ENCODE assay signal across 17 cellular contexts in genomic region chr10:97435211-97435610, GRCh38. TPM values are rescaled to one million over a fixed set of nuclear protein-coding genes. Genes with fewer than 3 reads are reported as not detected.
A peak's percentile ranks its signal among the peaks of the same experiment; 100 is the strongest.
DNase-seq lines count a peak whose midpoint lies in the region; ATAC-seq and TF ChIP-seq lines count a peak whose summit lies in the region.
"Had no signal": no experiment of that assay in that cellular context is flagged by ENCODE, and none has a peak within 500 bp of the region (broad histone marks: within the 10 kb centered on the region; RNA-seq: fewer than 3 reads in every experiment).

No MANE protein-coding gene starts in this region.

- no peak overlapping the region for H3K4me3 ChIP-seq in transverse colon
- H3K4me3 ChIP-seq in colonic mucosa = no peak overlapping the region
- H3K4me3 ChIP-seq: GM23248, Peyer's patch had no signal

- DNase-seq in activated T-cell treated with anti-CD3 and anti-CD28 coated beads, Interleukin-2, amount 50 U/mL, for 24 hours = no peak
- no peak for DNase-seq in activated T-cell treated with anti-CD3 and anti-CD28 coated beads, Interleukin-2, amount 50 U/mL, for 48 hours
- no peak for DNase-seq in stimulated activated naive CD8-positive, alpha-beta T cell treated with anti-CD3 and anti-CD28 coated beads, Interleukin-15, Interleukin-2, amounts not matched to agents 100 U/mL and 50 U/mL, for 24 hours
- DNase-seq in endothelial cell (ENCODE audit: low spot score) = no peak
- DNase-seq in transverse colon = no peak
- DNase-seq in NCI-H2029 treated with DMSO at 0.1 percent for 48 hours (lab: John Stamatoyannopoulos, UW) = no peak
- DNase-seq in colonic mucosa = no peak
- DNase-seq: BE2C; Caco-2; CD4-positive, alpha-beta T cell; GM23248; HCEC 1CT; NCI-H1105; NCI-H748 treated with DMSO at 0.1 percent for 48 hours; NK-92 treated with Interleukin-12 subunit alpha and Interleukin-12 subunit beta, amount 100 ng/mL, for 24 hours; Peyer's patch had no signal

- H3K4me1 ChIP-seq in transverse colon = no peaks in the 10 kb centered on the region
- H3K4me1 ChIP-seq in colonic mucosa = no peaks in the 10 kb centered on the region
- H3K4me1 ChIP-seq: BE2C, Caco-2, Peyer's patch had no signal

- H3K36me3 Mint-ChIP-seq in activated T-cell treated with anti-CD3 and anti-CD28 coated beads, Interleukin-2, amount 50 U/mL, for 24 hours (ENCODE audit: low read depth) = peaks cover 93% of the 10 kb centered on the region
- H3K36me3 Mint-ChIP-seq in stimulated activated naive CD8-positive, alpha-beta T cell treated with anti-CD3 and anti-CD28 coated beads, Interleukin-15, Interleukin-2, amounts not matched to agents 100 ng/mL and 50 ng/mL, for 24 hours (ENCODE audit: low read depth) = peaks cover 58% of the 10 kb centered on the region
- H3K36me3 Mint-ChIP-seq in endothelial cell (ENCODE audit: low read depth, unreplicated experiment) = peaks cover 29% of the 10 kb centered on the region

- H3K4me1 Mint-ChIP-seq in activated T-cell treated with anti-CD3 and anti-CD28 coated beads, Interleukin-2, amount 50 U/mL, for 24 hours (ENCODE audit: low read depth) = peaks cover 22% of the 10 kb centered on the region
- H3K4me1 Mint-ChIP-seq in stimulated activated naive CD8-positive, alpha-beta T cell treated with anti-CD3 and anti-CD28 coated beads, Interleukin-15, Interleukin-2, amounts not matched to agents 100 ng/mL and 50 ng/mL, for 24 hours (ENCODE audit: low read depth) = peaks cover 10% of the 10 kb centered on the region
- H3K4me1 Mint-ChIP-seq in endothelial cell (ENCODE audit: unreplicated experiment) = no peaks in the 10 kb centered on the region

- H3K27me3 ChIP-seq in transverse colon (no peaks in the 10 kb centered on the region), colonic mucosa (no peaks in the 10 kb centered on the region)
- H3K27me3 ChIP-seq: BE2C, Peyer's patch had no signal

- H3K9me3 ChIP-seq in transverse colon = no peaks in the 10 kb centered on the region
- no peaks in the 10 kb centered on the region for H3K9me3 ChIP-seq in colonic mucosa
- H3K9me3 ChIP-seq: BE2C, Caco-2, Peyer's patch had no signal

- no peaks in the 10 kb centered on the region for H3K9me3 Mint-ChIP-seq in activated T-cell treated with anti-CD3 and anti-CD28 coated beads, Interleukin-2, amount 50 U/mL, for 24 hours
- no peaks in the 10 kb centered on the region for H3K9me3 Mint-ChIP-seq in stimulated activated naive CD8-positive, alpha-beta T cell treated with anti-CD3 and anti-CD28 coated beads, Interleukin-15, Interleukin-2, amounts not matched to agents 100 ng/mL and 50 ng/mL, for 24 hours
- H3K9me3 Mint-ChIP-seq in endothelial cell (ENCODE audit: unreplicated experiment) = no peaks in the 10 kb centered on the region
- H3K9me3 Mint-ChIP-seq: CD4-positive, alpha-beta T cell had no signal

- peak overlapping the region; percentile 80 for H3K27ac Mint-ChIP-seq in activated T-cell treated with anti-CD3 and anti-CD28 coated beads, Interleukin-2, amount 50 U/mL, for 24 hours
- H3K27ac Mint-ChIP-seq in stimulated activated naive CD8-positive, alpha-beta T cell treated with anti-CD3 and anti-CD28 coated beads, Interleukin-15, Interleukin-2, amounts not matched to agents 100 ng/mL and 50 ng/mL, for 24 hours = peak overlapping the region; percentile 29
- peak overlapping the region; percentile 0 for H3K27ac Mint-ChIP-seq in endothelial cell (ENCODE audit: unreplicated experiment)
- H3K27ac Mint-ChIP-seq: CD4-positive, alpha-beta T cell had no signal

- no peak for TF ChIP-seq EP300 in transverse colon (IDR thresholded peaks at IDR 0.05; ENCODE audit: low read depth)

- H3K27ac ChIP-seq in transverse colon = no peak overlapping the region
- H3K27ac ChIP-seq in colonic mucosa = no peak overlapping the region
- H3K27ac ChIP-seq: GM23248, Peyer's patch had no signal

- ATAC-seq in stimulated activated naive CD8-positive, alpha-beta T cell treated with anti-CD3 and anti-CD28 coated beads, Interleukin-15, Interleukin-2, amounts not matched to agents 100 U/mL and 50 U/mL, for 24 hours = no peak

- TF ChIP-seq POLR2A in transverse colon (IDR thresholded peaks at IDR 0.05) = no peak

- intact Hi-C loops in transverse colon (cut with DNase I; ENCODE audit: low total_unique reads) = no loop called here
- intact Hi-C loops in colonic mucosa (cut with DNase I) = no loop called here

- no peak overlapping the region for H3K4me3 Mint-ChIP-seq in activated T-cell treated with anti-CD3 and anti-CD28 coated beads, Interleukin-2, amount 50 U/mL, for 24 hours
- no peak overlapping the region for H3K4me3 Mint-ChIP-seq in stimulated activated naive CD8-positive, alpha-beta T cell treated with anti-CD3 and anti-CD28 coated beads, Interleukin-15, Interleukin-2, amounts not matched to agents 100 ng/mL and 50 ng/mL, for 24 hours
- H3K4me3 Mint-ChIP-seq in endothelial cell (ENCODE audit: unreplicated experiment) = no peak overlapping the region
- H3K4me3 Mint-ChIP-seq: CD4-positive, alpha-beta T cell had no signal

- H3K36me3 ChIP-seq in transverse colon (peaks cover 0 to 66% (median 25%) of the 10 kb centered on the region in 4 donors), colonic mucosa (peaks cover 34% of the 10 kb centered on the region)

- in situ Hi-C loops in transverse colon (cut with MboI; ENCODE audit: low pct_ligation_motif_present in 1 of 4, low pct_unique_long_range_greater_than_20kb in 1 of 4, low sequenced_read_pairs in 3 of 4) = no loop called here

- no peaks in the 10 kb centered on the region for H3K27me3 Mint-ChIP-seq in activated T-cell treated with anti-CD3 and anti-CD28 coated beads, Interleukin-2, amount 50 U/mL, for 24 hours
- no peaks in the 10 kb centered on the region for H3K27me3 Mint-ChIP-seq in stimulated activated naive CD8-positive, alpha-beta T cell treated with anti-CD3 and anti-CD28 coated beads, Interleukin-15, Interleukin-2, amounts not matched to agents 100 ng/mL and 50 ng/mL, for 24 hours
- H3K27me3 Mint-ChIP-seq in endothelial cell (ENCODE audit: unreplicated experiment) = no peaks in the 10 kb centered on the region
- H3K27me3 Mint-ChIP-seq: CD4-positive, alpha-beta T cell had no signal

- H3K9ac ChIP-seq in colonic mucosa (ENCODE audit: low read depth in 2 of 2, low read length in 2 of 2) = no peak overlapping the region
- H3K9ac ChIP-seq: GM23248 had no signal

- TF ChIP-seq CTCF in endothelial cell (IDR thresholded peaks at IDR 0.05; ENCODE audit: unreplicated experiment) = no peak
- TF ChIP-seq CTCF in transverse colon (IDR thresholded peaks at IDR 0.05) = no peak
- TF ChIP-seq CTCF in colonic mucosa (IDR thresholded peaks at IDR 0.05) = no peak

- WGBS in transverse colon (ENCODE audit: low coverage in 1 of 2), 2 donors = 90 to 93% methylated on average over 6 of the region's 6 CpGs

RNA-seq across cellular contexts. Expression of gene PGAM1, which starts 9.2 kb away (rescaled TPM):
- 291 TPM for total RNA-seq in endothelial cell (ENCODE audit: unreplicated experiment)
- total RNA-seq in transverse colon = 100 to 1,000 TPM in 3 of 4 donors, 10 to 100 TPM in 1; 94.5 to 216 (median 124) TPM
- total RNA-seq in colonic mucosa = 100 to 1,000 TPM; 392 to 453 TPM

RNA-seq across cellular contexts. Expression of gene EXOSC1, which starts 10.6 kb away (rescaled TPM):
- total RNA-seq in endothelial cell (ENCODE audit: unreplicated experiment) (36.0 TPM), transverse colon (100 to 1,000 TPM in 1 of 4 donors, 10 to 100 TPM in 2, 1 to 10 TPM in 1; 2.6 to 315 (median 26.1) TPM), colonic mucosa (10 to 100 TPM; 22.5 to 35.5 TPM)

RNA-seq across cellular contexts. Expression of gene ZDHHC16, which starts 10.8 kb away (rescaled TPM):
- total RNA-seq in endothelial cell (ENCODE audit: unreplicated experiment) = 45.0 TPM
- total RNA-seq in transverse colon = 10 to 100 TPM; 10.8 to 36.2 (median 32.7) TPM
- 10 to 100 TPM; 31.4 to 57.0 TPM for total RNA-seq in colonic mucosa

RNA-seq across cellular contexts. Expression of gene RRP12, which starts 34.1 kb away (rescaled TPM):
- 19.5 TPM for total RNA-seq in endothelial cell (ENCODE audit: unreplicated experiment)
- 10 to 100 TPM in 3 of 4 donors, 1 to 10 TPM in 1; 5.7 to 14.0 (median 11.5) TPM for total RNA-seq in transverse colon
- 10 to 100 TPM; 11.5 to 30.4 TPM for total RNA-seq in colonic mucosa

Comparison
In these comparisons a context has a peak if more than half of its experiments do, and no peak if none do; other contexts are left out.
1. H3K27ac Mint-ChIP-seq: peak in every context shown above with its lines; median percentile 80 in activated T-cell treated with anti-CD3 and anti-CD28 coated beads, Interleukin-2, amount 50 U/mL, for 24 hours; 29 in stimulated activated naive CD8-positive, alpha-beta T cell treated with anti-CD3 and anti-CD28 coated beads, Interleukin-15, Interleukin-2, amounts not matched to agents 100 ng/mL and 50 ng/mL, for 24 hours; 0 in endothelial cell.